28 cellular contexts compared by ENCODE assay signal in the genomic region with DNA sequence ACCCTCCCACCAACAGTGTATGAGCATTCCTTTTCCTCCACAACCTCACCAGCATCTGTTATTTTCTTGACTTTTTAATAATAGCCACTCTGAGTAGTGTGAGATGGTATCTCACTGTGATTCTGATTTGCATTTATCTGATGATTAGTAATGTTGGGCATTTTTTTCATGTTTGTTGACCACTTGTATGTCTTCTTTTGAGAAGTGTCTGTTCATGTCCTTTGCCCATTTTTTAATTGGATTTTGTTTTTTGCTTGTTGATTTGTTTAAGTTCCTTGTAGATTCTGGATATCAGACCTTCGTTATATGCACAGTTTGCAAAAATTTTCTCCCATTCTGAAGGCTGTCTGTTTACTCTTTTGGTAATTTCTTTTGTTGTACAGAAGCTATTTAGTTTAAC. TPM values are rescaled to one million over a fixed set of nuclear protein-coding genes. Genes with fewer than 3 reads are reported as not detected.
DNase-seq lines count a peak whose midpoint lies in the region; ATAC-seq and TF ChIP-seq lines count a peak whose summit lies in the region.
"Had no signal": no experiment of that assay in that cellular context is flagged by ENCODE, and none has a peak within 500 bp of the region (broad histone marks: within the 10 kb centered on the region; RNA-seq: fewer than 3 reads in every experiment).

No MANE protein-coding gene starts in this region.

- TF ChIP-seq CTCF in endothelial cell (IDR thresholded peaks at IDR 0.05; ENCODE audit: unreplicated experiment) (no peak), mammary epithelial cell (conservative IDR thresholded peaks at IDR 0.05 in 1 of 2, IDR thresholded peaks at IDR 0.05 in 1 of 2; ENCODE audit: extremely low read depth in 1 of 2, insufficient read depth in 1 of 2, low read depth in 1 of 2, low read length in 2 of 2) (no peak)

- H3K4me1 ChIP-seq in mammary epithelial cell (ENCODE audit: insufficient read depth, low read length) = peaks cover 5% of the 10 kb centered on the region
- H3K4me1 ChIP-seq: BLaER1, SJSA1 had no signal

- H3K4me3 ChIP-seq in mammary epithelial cell (replicated peaks in 1 of 3; ENCODE audit: insufficient read depth in 1 of 3, low read depth in 2 of 3, low read length in 3 of 3) = no peak overlapping the region
- H3K4me3 ChIP-seq: BLaER1, GM23248, K562, SJSA1 had no signal

- peak overlapping the region; percentile 9 for H3K27ac Mint-ChIP-seq in T-helper 1 cell treated with Interleukin-12 subunit alpha and Interleukin-12 subunit beta and Interleukin-4 antibody, amounts not matched to agents 30 μg/mL and 1 μg/mL, for 36 hours
- peak overlapping the region; percentile 23 for H3K27ac Mint-ChIP-seq in stimulated activated naive CD8-positive, alpha-beta T cell treated with anti-CD3 and anti-CD28 coated beads, Interleukin-15, Interleukin-2, amounts not matched to agents 100 ng/mL and 50 ng/mL, for 24 hours
- no peak overlapping the region for H3K27ac Mint-ChIP-seq in stimulated activated naive CD8-positive, alpha-beta T cell treated with anti-CD3 and anti-CD28 coated beads, Interleukin-15, amount 100 ng/mL, for 72 hours
- H3K27ac Mint-ChIP-seq in stimulated activated memory B cell treated with anti-CD40 and anti-IgM and Interleukin-4, amounts not matched to agents 10 μg/mL and 1 μg/mL and 100 μg/mL, for 72 hours = peak overlapping the region; percentile 14
- no peak overlapping the region for H3K27ac Mint-ChIP-seq in endothelial cell (ENCODE audit: unreplicated experiment)

- H3K27me3 Mint-ChIP-seq in T-helper 1 cell treated with Interleukin-12 subunit alpha and Interleukin-12 subunit beta and Interleukin-4 antibody, amounts not matched to agents 30 μg/mL and 1 μg/mL, for 36 hours (ENCODE audit: low read depth) = no peaks in the 10 kb centered on the region
- H3K27me3 Mint-ChIP-seq in stimulated activated naive CD8-positive, alpha-beta T cell treated with anti-CD3 and anti-CD28 coated beads, Interleukin-15, Interleukin-2, amounts not matched to agents 100 ng/mL and 50 ng/mL, for 24 hours = no peaks in the 10 kb centered on the region
- no peaks in the 10 kb centered on the region for H3K27me3 Mint-ChIP-seq in stimulated activated naive CD8-positive, alpha-beta T cell treated with anti-CD3 and anti-CD28 coated beads, Interleukin-15, amount 100 ng/mL, for 72 hours
- no peaks in the 10 kb centered on the region for H3K27me3 Mint-ChIP-seq in stimulated activated memory B cell treated with anti-CD40 and anti-IgM and Interleukin-4, amounts not matched to agents 10 μg/mL and 1 μg/mL and 100 μg/mL, for 72 hours
- H3K27me3 Mint-ChIP-seq in endothelial cell (ENCODE audit: unreplicated experiment) = no peaks in the 10 kb centered on the region
- H3K27me3 Mint-ChIP-seq: CD4-positive, CD25-positive, alpha-beta regulatory T cell had no signal

- H3K9me3 Mint-ChIP-seq in T-helper 1 cell treated with Interleukin-12 subunit alpha and Interleukin-12 subunit beta and Interleukin-4 antibody, amounts not matched to agents 30 μg/mL and 1 μg/mL, for 36 hours = no peaks in the 10 kb centered on the region
- H3K9me3 Mint-ChIP-seq in stimulated activated naive CD8-positive, alpha-beta T cell treated with anti-CD3 and anti-CD28 coated beads, Interleukin-15, Interleukin-2, amounts not matched to agents 100 ng/mL and 50 ng/mL, for 24 hours = peaks cover 6% of the 10 kb centered on the region
- H3K9me3 Mint-ChIP-seq in stimulated activated naive CD8-positive, alpha-beta T cell treated with anti-CD3 and anti-CD28 coated beads, Interleukin-15, amount 100 ng/mL, for 72 hours = peaks cover 0 to 11% of the 10 kb centered on the region in 2 donors
- H3K9me3 Mint-ChIP-seq in stimulated activated memory B cell treated with anti-CD40 and anti-IgM and Interleukin-4, amounts not matched to agents 10 μg/mL and 1 μg/mL and 100 μg/mL, for 72 hours = peaks cover 18% of the 10 kb centered on the region
- no peaks in the 10 kb centered on the region for H3K9me3 Mint-ChIP-seq in endothelial cell (ENCODE audit: unreplicated experiment)

- H3K27me3 ChIP-seq in mammary epithelial cell (ENCODE audit: insufficient read depth, low read length) = no peaks in the 10 kb centered on the region
- H3K27me3 ChIP-seq: BLaER1, SJSA1 had no signal

- no peak overlapping the region for H3K4me2 ChIP-seq in mammary epithelial cell (ENCODE audit: insufficient read depth, low read depth, low read length)
- H3K4me2 ChIP-seq: BLaER1 had no signal

- H3K9ac ChIP-seq in mammary epithelial cell (ENCODE audit: insufficient read depth, low read length) = no peak overlapping the region
- H3K9ac ChIP-seq: BLaER1, GM23248 had no signal

- CTCF ChIA-PET in mammary epithelial cell (lab: Charles Lee; ENCODE audit: low non-redundant PET) = no interaction called here

- no peak overlapping the region for H3K27ac ChIP-seq in mammary epithelial cell (ENCODE audit: insufficient read depth, low read depth, low read length)
- H3K27ac ChIP-seq: 22Rv1, BLaER1, GM23248, SJSA1 had no signal

- H3K36me3 ChIP-seq in mammary epithelial cell (ENCODE audit: insufficient read depth, low read length) = peaks cover 9% of the 10 kb centered on the region

- no peaks in the 10 kb centered on the region for H3K79me2 ChIP-seq in mammary epithelial cell (ENCODE audit: insufficient read depth, low read length)

- no peak for ATAC-seq in stimulated activated naive CD8-positive, alpha-beta T cell treated with anti-CD3 and anti-CD28 coated beads, Interleukin-15, amount 100 ng/mL, for 72 hours
- no peak for ATAC-seq in stimulated activated memory B cell treated with anti-CD40 and anti-IgM and Interleukin-4, amounts not matched to agents 10 μg/mL and 1 μg/mL and 100 μg/mL, for 72 hours
- ATAC-seq: K562, PC-3 had no signal

- in situ Hi-C loops in mammary epithelial cell (cut with MboI; ENCODE audit: low sequenced_read_pairs in 2 of 2) = no loop called here

- H4K20me1 ChIP-seq in mammary epithelial cell (ENCODE audit: insufficient read depth, low read length) = no peaks in the 10 kb centered on the region
- H4K20me1 ChIP-seq: BLaER1 had no signal

- no peak overlapping the region for H2AFZ ChIP-seq in mammary epithelial cell (ENCODE audit: low read depth, low read length)
- H2AFZ ChIP-seq: GM23248 had no signal

- peaks cover 76% of the 10 kb centered on the region for H3K36me3 Mint-ChIP-seq in T-helper 1 cell treated with Interleukin-12 subunit alpha and Interleukin-12 subunit beta and Interleukin-4 antibody, amounts not matched to agents 30 μg/mL and 1 μg/mL, for 36 hours (ENCODE audit: low read depth)
- H3K36me3 Mint-ChIP-seq in stimulated activated naive CD8-positive, alpha-beta T cell treated with anti-CD3 and anti-CD28 coated beads, Interleukin-15, Interleukin-2, amounts not matched to agents 100 ng/mL and 50 ng/mL, for 24 hours (ENCODE audit: low read depth) = peaks cover 83% of the 10 kb centered on the region
- H3K36me3 Mint-ChIP-seq in stimulated activated memory B cell treated with anti-CD40 and anti-IgM and Interleukin-4, amounts not matched to agents 10 μg/mL and 1 μg/mL and 100 μg/mL, for 72 hours = peaks cover 83% of the 10 kb centered on the region
- H3K36me3 Mint-ChIP-seq in endothelial cell (ENCODE audit: low read depth, unreplicated experiment) = no peaks in the 10 kb centered on the region

- DNase-seq in T-helper 1 cell (no peak), myocyte (ENCODE audit: low read depth) (peak; percentile 3), endothelial cell (ENCODE audit: low spot score) (no peak), mammary epithelial cell (no peak)
- DNase-seq in stimulated activated naive CD8-positive, alpha-beta T cell treated with anti-CD3 and anti-CD28 coated beads, Interleukin-15, amount 100 ng/mL, for 72 hours = no peak
- DNase-seq: ACHN; CD4-positive, CD25-positive, alpha-beta regulatory T cell; COR-L47; GM23248; H7; Kasumi-1; NCI-H1092 treated with DMSO at 0.1 percent for 48 hours; NCI-H1436; NCI-H187; NCI-H2081 treated with DMSO at 0.1 percent for 48 hours; NCI-H2171 treated with DMSO at 0.1 percent for 48 hours; NCI-H524; NCI-H774; NK-92 treated with Interleukin-12 subunit alpha and Interleukin-12 subunit beta, amount 100 ng/mL, for 24 hours; PC-3; Right ventricle myocardium superior had no signal

- H3K9me3 ChIP-seq in mammary epithelial cell (replicated peaks; ENCODE audit: insufficient read depth, low read length) = no peaks in the 10 kb centered on the region

- dilution Hi-C loops in mammary epithelial cell (cut with HindIII; ENCODE audit: low sequenced_read_pairs) = no loop called here

- 56% methylated on average over 1 of the region's 1 CpG for WGBS in mammary epithelial cell (ENCODE audit: low coverage, missing lambda C conversion rate)

- H3K4me1 Mint-ChIP-seq in T-helper 1 cell treated with Interleukin-12 subunit alpha and Interleukin-12 subunit beta and Interleukin-4 antibody, amounts not matched to agents 30 μg/mL and 1 μg/mL, for 36 hours (ENCODE audit: low read depth) = peaks cover 37% of the 10 kb centered on the region
- H3K4me1 Mint-ChIP-seq in stimulated activated naive CD8-positive, alpha-beta T cell treated with anti-CD3 and anti-CD28 coated beads, Interleukin-15, Interleukin-2, amounts not matched to agents 100 ng/mL and 50 ng/mL, for 24 hours (ENCODE audit: low read depth) = peaks cover 40% of the 10 kb centered on the region
- peaks cover 31% of the 10 kb centered on the region for H3K4me1 Mint-ChIP-seq in stimulated activated naive CD8-positive, alpha-beta T cell treated with anti-CD3 and anti-CD28 coated beads, Interleukin-15, amount 100 ng/mL, for 72 hours
- H3K4me1 Mint-ChIP-seq in stimulated activated memory B cell treated with anti-CD40 and anti-IgM and Interleukin-4, amounts not matched to agents 10 μg/mL and 1 μg/mL and 100 μg/mL, for 72 hours = peaks cover 36% of the 10 kb centered on the region
- peaks cover 7% of the 10 kb centered on the region for H3K4me1 Mint-ChIP-seq in endothelial cell (ENCODE audit: unreplicated experiment)

- intact Hi-C loops in mammary epithelial cell (cut with micrococcal nuclease) = no loop called here

- BruUV-seq in mammary epithelial cell (replicated peaks; lab: Mats Ljungman, UMichigan) = no TSS peak

- no peak overlapping the region for H3K4me3 Mint-ChIP-seq in T-helper 1 cell treated with Interleukin-12 subunit alpha and Interleukin-12 subunit beta and Interleukin-4 antibody, amounts not matched to agents 30 μg/mL and 1 μg/mL, for 36 hours
- H3K4me3 Mint-ChIP-seq in stimulated activated naive CD8-positive, alpha-beta T cell treated with anti-CD3 and anti-CD28 coated beads, Interleukin-15, Interleukin-2, amounts not matched to agents 100 ng/mL and 50 ng/mL, for 24 hours = no peak overlapping the region
- no peak overlapping the region for H3K4me3 Mint-ChIP-seq in stimulated activated naive CD8-positive, alpha-beta T cell treated with anti-CD3 and anti-CD28 coated beads, Interleukin-15, amount 100 ng/mL, for 72 hours
- no peak overlapping the region for H3K4me3 Mint-ChIP-seq in stimulated activated memory B cell treated with anti-CD40 and anti-IgM and Interleukin-4, amounts not matched to agents 10 μg/mL and 1 μg/mL and 100 μg/mL, for 72 hours
- H3K4me3 Mint-ChIP-seq in endothelial cell (ENCODE audit: unreplicated experiment) = no peak overlapping the region
- H3K4me3 Mint-ChIP-seq: CD4-positive, CD25-positive, alpha-beta regulatory T cell had no signal

RNA-seq across cellular contexts. Expression of a gene that starts 59.1 kb away (rescaled TPM):
- total RNA-seq in myocyte (55.3 and 92.6 TPM in 2 replicates), endothelial cell (ENCODE audit: unreplicated experiment) (8.3 TPM), mammary epithelial cell (10 to 100 TPM; 57.5 to 67.5 TPM)
- polyA plus RNA-seq in myocyte (2012) = 31.1 TPM
- 29.9 TPM for polyA plus RNA-seq in mammary epithelial cell
- polyA minus RNA-seq in mammary epithelial cell = 68.3 TPM
- total RNA-seq: H7 had no signal

Comparison
In these comparisons a context has a peak if more than half of its experiments do, and no peak if none do; other contexts are left out.
1. H3K27ac Mint-ChIP-seq: peak in T-helper 1 cell treated with Interleukin-12 subunit alpha and Interleukin-12 subunit beta and Interleukin-4 antibody, amounts not matched to agents 30 μg/mL and 1 μg/mL, for 36 hours (single experiment), stimulated activated naive CD8-positive, alpha-beta T cell treated with anti-CD3 and anti-CD28 coated beads, Interleukin-15, Interleukin-2, amounts not matched to agents 100 ng/mL and 50 ng/mL, for 24 hours (single experiment) and stimulated activated memory B cell treated with anti-CD40 and anti-IgM and Interleukin-4, amounts not matched to agents 10 μg/mL and 1 μg/mL and 100 μg/mL, for 72 hours (single experiment); none in stimulated activated naive CD8-positive, alpha-beta T cell treated with anti-CD3 and anti-CD28 coated beads, Interleukin-15, amount 100 ng/mL, for 72 hours (0 of 2) and endothelial cell (single experiment).